Comparison of ENCODE assay signal across 3 cellular contexts in genomic region chr12:118022097-118022727, GRCh38. TPM values are rescaled to one million over a fixed set of nuclear protein-coding genes. Genes with fewer than 3 reads are reported as not detected.
"Had no signal": no experiment of that assay in that cellular context is flagged by ENCODE, and none has a peak within 500 bp of the region (broad histone marks: within the 10 kb centered on the region; RNA-seq: fewer than 3 reads in every experiment).

No MANE protein-coding gene starts in this region.

RNA-seq across cellular contexts. Expression of gene KSR2, which starts 53.4 kb away (rescaled TPM):
- total RNA-seq: left ventricle myocardium inferior had no signal
- polyA plus RNA-seq: immature natural killer cell; naive thymus-derived CD4-positive, alpha-beta T cell had no signal
